In the genomic region with DNA sequence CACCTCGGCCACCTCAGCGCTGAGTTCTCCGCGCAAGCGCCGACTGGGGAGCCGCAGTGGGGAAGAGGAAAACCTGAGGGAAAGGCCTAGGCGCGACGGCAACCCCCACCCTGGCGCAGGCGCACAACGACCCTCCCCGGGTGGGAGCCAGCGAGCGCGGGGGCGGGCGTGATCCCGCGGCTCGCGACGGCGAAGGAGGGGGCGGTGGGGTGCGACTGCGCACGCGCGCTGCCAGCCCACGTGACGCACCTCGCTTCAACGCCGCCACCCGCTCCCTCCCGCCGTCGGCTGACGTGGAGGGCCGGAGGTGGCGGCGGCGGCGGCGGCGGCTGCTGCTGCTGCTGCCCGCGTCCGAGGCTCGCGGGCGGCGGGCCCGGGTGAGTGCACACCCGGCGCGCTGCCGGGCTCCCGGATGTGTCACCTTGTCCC, we compare ENCODE assay signal across 8 cellular contexts. TPM values are rescaled to one million over a fixed set of nuclear protein-coding genes. Genes with fewer than 3 reads are reported as not detected.
DNase-seq lines count a peak whose midpoint lies in the region; ATAC-seq and TF ChIP-seq lines count a peak whose summit lies in the region.

A gene (minus strand): TSS at position 84 of the 429 bp plus-strand sequence. CDS start 556 bp downstream, outside the sequence.
A gene with protein sequence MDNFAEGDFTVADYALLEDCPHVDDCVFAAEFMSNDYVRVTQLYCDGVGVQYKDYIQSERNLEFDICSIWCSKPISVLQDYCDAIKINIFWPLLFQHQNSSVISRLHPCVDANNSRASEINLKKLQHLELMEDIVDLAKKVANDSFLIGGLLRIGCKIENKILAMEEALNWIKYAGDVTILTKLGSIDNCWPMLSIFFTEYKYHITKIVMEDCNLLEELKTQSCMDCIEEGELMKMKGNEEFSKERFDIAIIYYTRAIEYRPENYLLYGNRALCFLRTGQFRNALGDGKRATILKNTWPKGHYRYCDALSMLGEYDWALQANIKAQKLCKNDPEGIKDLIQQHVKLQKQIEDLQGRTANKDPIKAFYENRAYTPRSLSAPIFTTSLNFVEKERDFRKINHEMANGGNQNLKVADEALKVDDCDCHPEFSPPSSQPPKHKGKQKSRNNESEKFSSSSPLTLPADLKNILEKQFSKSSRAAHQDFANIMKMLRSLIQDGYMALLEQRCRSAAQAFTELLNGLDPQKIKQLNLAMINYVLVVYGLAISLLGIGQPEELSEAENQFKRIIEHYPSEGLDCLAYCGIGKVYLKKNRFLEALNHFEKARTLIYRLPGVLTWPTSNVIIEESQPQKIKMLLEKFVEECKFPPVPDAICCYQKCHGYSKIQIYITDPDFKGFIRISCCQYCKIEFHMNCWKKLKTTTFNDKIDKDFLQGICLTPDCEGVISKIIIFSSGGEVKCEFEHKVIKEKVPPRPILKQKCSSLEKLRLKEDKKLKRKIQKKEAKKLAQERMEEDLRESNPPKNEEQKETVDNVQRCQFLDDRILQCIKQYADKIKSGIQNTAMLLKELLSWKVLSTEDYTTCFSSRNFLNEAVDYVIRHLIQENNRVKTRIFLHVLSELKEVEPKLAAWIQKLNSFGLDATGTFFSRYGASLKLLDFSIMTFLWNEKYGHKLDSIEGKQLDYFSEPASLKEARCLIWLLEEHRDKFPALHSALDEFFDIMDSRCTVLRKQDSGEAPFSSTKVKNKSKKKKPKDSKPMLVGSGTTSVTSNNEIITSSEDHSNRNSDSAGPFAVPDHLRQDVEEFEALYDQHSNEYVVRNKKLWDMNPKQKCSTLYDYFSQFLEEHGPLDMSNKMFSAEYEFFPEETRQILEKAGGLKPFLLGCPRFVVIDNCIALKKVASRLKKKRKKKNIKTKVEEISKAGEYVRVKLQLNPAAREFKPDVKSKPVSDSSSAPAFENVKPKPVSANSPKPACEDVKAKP (N-terminal part only) (plus strand): TSS at position 267 of the 429 bp plus-strand sequence. CDS start 14,004 bp downstream, outside the sequence.

- H3K4me3 ChIP-seq in NB4 (ENCODE audit: low read depth, low read length) (peak within 1 kb of the TSS; percentile 92), gastroesophageal sphincter (peak within 1 kb of the TSS; percentile 82 to 98), suprapubic skin (peak within 1 kb of the TSS; percentile 94)

- TF ChIP-seq POLR2A in NB4 (IDR thresholded peaks at IDR 0.05; ENCODE audit: extremely low read depth, insufficient read length) (peak; percentile 63), gastroesophageal sphincter (IDR thresholded peaks at IDR 0.05) (peak; percentile 88 to 94), suprapubic skin (IDR thresholded peaks at IDR 0.05) (peak; percentile 71 to 75)

- CTCF ChIA-PET in activated naive CD4-positive, alpha-beta T cell treated with anti-CD3 and anti-CD28 coated beads for 36 hours (lab: Charles Lee) = no interaction called here

- H3K36me3 ChIP-seq in gastroesophageal sphincter (peaks cover 0 to 12% of the 10 kb centered on the region in 2 donors), suprapubic skin (peaks cover 6% of the 10 kb centered on the region)

- peak; percentile 92 for ATAC-seq in gastroesophageal sphincter

- H3K4me3 Mint-ChIP-seq in HFFc6 = peak within 1 kb of the TSS; percentile 100
- H3K4me3 Mint-ChIP-seq in activated naive CD4-positive, alpha-beta T cell treated with anti-CD3 and anti-CD28 coated beads for 36 hours = peak within 1 kb of the TSS; percentile 88

- H3K27ac ChIP-seq in gastroesophageal sphincter (peak within 1 kb of the TSS; percentile 89 to 99 (median 99)), suprapubic skin (peak within 1 kb of the TSS; percentile 100)

- H3K4me1 ChIP-seq in gastroesophageal sphincter (peaks cover 0 to 37% (median 11%) of the 10 kb centered on the region in 3 donors), suprapubic skin (peaks cover 29% of the 10 kb centered on the region)

- DNase-seq in GF-D8 (lab: John Stamatoyannopoulos, UW) (peak; percentile 88), HFFc6 (peak; percentile 87), NB4 (ENCODE audit: low read depth) (peak; percentile 94), SK-N-DZ (ENCODE audit: low spot score) (peak; percentile 92), nucleus accumbens (lab: John Stamatoyannopoulos, UW) (peak in 55 of 56 donors; percentile 59 to 99 (median 94)), suprapubic skin (ENCODE audit: low spot score in 2 of 2) (peak; percentile 96)
- peak; percentile 94 for DNase-seq in activated naive CD4-positive, alpha-beta T cell treated with anti-CD3 and anti-CD28 coated beads for 36 hours

- H3K27me3 ChIP-seq in gastroesophageal sphincter (no peaks in the 10 kb centered on the region), suprapubic skin (no peaks in the 10 kb centered on the region)

- TF ChIP-seq CTCF in HFFc6 (IDR thresholded peaks at IDR 0.05) (no peak), NB4 (IDR thresholded peaks at IDR 0.05; ENCODE audit: low read depth, low read length) (no peak), gastroesophageal sphincter (IDR thresholded peaks at IDR 0.05) (no peak), suprapubic skin (IDR thresholded peaks at IDR 0.05) (no peak)

- H3K9me3 ChIP-seq in gastroesophageal sphincter (no peaks in the 10 kb centered on the region), suprapubic skin (no peaks in the 10 kb centered on the region)

- peaks cover 55% of the 10 kb centered on the region for H3K4me1 Mint-ChIP-seq in HFFc6 (ENCODE audit: low read depth)
- H3K4me1 Mint-ChIP-seq in activated naive CD4-positive, alpha-beta T cell treated with anti-CD3 and anti-CD28 coated beads for 36 hours (ENCODE audit: low read depth) = peaks cover 42% of the 10 kb centered on the region

- TF ChIP-seq EP300 in gastroesophageal sphincter (IDR thresholded peaks at IDR 0.05) (no peak), suprapubic skin (IDR thresholded peaks at IDR 0.05) (no peak)

- H3K27ac Mint-ChIP-seq in HFFc6 = peak within 1 kb of the TSS; percentile 97
- peak within 1 kb of the TSS; percentile 86 for H3K27ac Mint-ChIP-seq in activated naive CD4-positive, alpha-beta T cell treated with anti-CD3 and anti-CD28 coated beads for 36 hours

- no CpG with 5 or more reads among the region's 61 CpGs for WGBS in gastroesophageal sphincter (ENCODE audit: low coverage in 1 of 2), 2 donors
- under 1% methylated on average over 30 of the region's 61 CpGs for WGBS in suprapubic skin

- intact Hi-C loops in activated naive CD4-positive, alpha-beta T cell treated with anti-CD3 and anti-CD28 coated beads for 36 hours (cut with micrococcal nuclease) = loop anchor here (1.0 to 2.0 kb wide), 11 partner anchors 14 to 491 kb away; a partner anchor contains a TSS

- H3K36me3 Mint-ChIP-seq in HFFc6 (ENCODE audit: low read depth) = peaks cover 5% of the 10 kb centered on the region; the same call in 1 of the 2 replicates
- H3K36me3 Mint-ChIP-seq in activated naive CD4-positive, alpha-beta T cell treated with anti-CD3 and anti-CD28 coated beads for 36 hours (ENCODE audit: low read depth) = peaks cover 13% of the 10 kb centered on the region

- H3K9me3 Mint-ChIP-seq in HFFc6 = no peaks in the 10 kb centered on the region
- no peaks in the 10 kb centered on the region for H3K9me3 Mint-ChIP-seq in activated naive CD4-positive, alpha-beta T cell treated with anti-CD3 and anti-CD28 coated beads for 36 hours

- H3K27me3 Mint-ChIP-seq in HFFc6 (ENCODE audit: insufficient read depth) = peaks cover 4% of the 10 kb centered on the region; the same call in 1 of the 2 replicates
- H3K27me3 Mint-ChIP-seq in activated naive CD4-positive, alpha-beta T cell treated with anti-CD3 and anti-CD28 coated beads for 36 hours (ENCODE audit: low read depth) = no peaks in the 10 kb centered on the region

RNA-seq across cellular contexts. Expression of the first gene that starts in this region (rescaled TPM):
- 10 to 100 TPM; 24.8 to 33.8 (median 31.1) TPM for total RNA-seq in HFFc6 (2021; fragmentation: NEBNext Ultra II Directional; extraction: Animal tissue kit (Norgen Biotek cat#: 25700))
- polyA plus RNA-seq in SK-N-DZ (2014; cell fraction: cytosol; rRNA removed) = 11.0 and 25.5 TPM in 2 replicates
- 14.6 and 23.6 TPM in 2 replicates for polyA plus RNA-seq in SK-N-DZ (2014; cell fraction: nucleus; rRNA removed)
- total RNA-seq in activated naive CD4-positive, alpha-beta T cell treated with anti-CD3 and anti-CD28 coated beads for 36 hours = 10 to 100 TPM; 12.0 to 16.9 TPM
- total RNA-seq in gastroesophageal sphincter (10 to 100 TPM; 20.7 to 32.1 (median 24.0) TPM), suprapubic skin (10 to 100 TPM in 3 of 4 donors, 1 to 10 TPM in 1; 8.4 to 15.5 (median 13.6) TPM)

RNA-seq across cellular contexts. Expression of the second gene that starts in this region (rescaled TPM):
- 100 to 1,000 TPM; 123 to 173 (median 134) TPM for total RNA-seq in HFFc6 (2021; fragmentation: NEBNext Ultra II Directional; extraction: Animal tissue kit (Norgen Biotek cat#: 25700))
- 120 and 135 TPM in 2 replicates for polyA plus RNA-seq in SK-N-DZ (2014; cell fraction: cytosol; rRNA removed)
- polyA plus RNA-seq in SK-N-DZ (2014; cell fraction: nucleus; rRNA removed) = 144 and 164 TPM in 2 replicates
- total RNA-seq in activated naive CD4-positive, alpha-beta T cell treated with anti-CD3 and anti-CD28 coated beads for 36 hours = 10 to 100 TPM; 53.7 to 53.8 TPM
- total RNA-seq in gastroesophageal sphincter (100 to 1,000 TPM in 3 of 4 donors, 10 to 100 TPM in 1; 85.1 to 157 (median 127) TPM), suprapubic skin (100 to 1,000 TPM in 3 of 4 donors, 10 to 100 TPM in 1; 96.5 to 195 (median 122) TPM)

Comparison
In these comparisons a context has a peak if more than half of its experiments do, and no peak if none do; other contexts are left out.
1. Peak in every context shown above with its lines: DNase-seq, ATAC-seq, H3K4me3 ChIP-seq and H3K27ac ChIP-seq.